ENCODE assay signal across 1 cellular context in genomic region chr2:71995067-71995665, GRCh38.
TF ChIP-seq lines count a peak whose summit lies in the region.

No MANE protein-coding gene starts in this region.

TF ChIP-seq in H1, 55 proteins besides CTCF, POLR2A, EP300 and RAD21 (continued from another document):
- TF ChIP-seq CTBP2 (IDR thresholded peaks at IDR 0.05; ENCODE audit: borderline replicate concordance, insufficient read depth, insufficient read length, low read length) (no peak), KDM4A (IDR thresholded peaks at IDR 0.05; ENCODE audit: low read depth, low read length, severe bottlenecking) (no peak), CHD2 (IDR thresholded peaks at IDR 0.05; ENCODE audit: low read length) (no peak), CBX8 (IDR thresholded peaks at IDR 0.05; ENCODE audit: borderline replicate concordance, low read depth, low read length) (no peak), TBP (IDR thresholded peaks at IDR 0.05; ENCODE audit: low read depth, low read length) (no peak), SIX5 (IDR thresholded peaks at IDR 0.05; ENCODE audit: low read depth, low read length) (no peak), HDAC6 (IDR thresholded peaks at IDR 0.05; ENCODE audit: low read depth, low read length) (no peak), BCL11A (IDR thresholded peaks at IDR 0.05; ENCODE audit: low read depth in 2 of 2, low read length in 2 of 2) (no peak), MAX (IDR thresholded peaks at IDR 0.05) (no peak)
- TF ChIP-seq, protein P1, sequence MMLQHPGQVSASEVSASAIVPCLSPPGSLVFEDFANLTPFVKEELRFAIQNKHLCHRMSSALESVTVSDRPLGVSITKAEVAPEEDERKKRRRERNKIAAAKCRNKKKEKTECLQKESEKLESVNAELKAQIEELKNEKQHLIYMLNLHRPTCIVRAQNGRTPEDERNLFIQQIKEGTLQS (IDR thresholded peaks at IDR 0.05; ENCODE audit: insufficient read depth, low read depth, low read length): no peak
TF ChIP-seq in H1: peak in this region for 0.
